21 cellular contexts compared by ENCODE assay signal in genomic region chr6:103079867-103080266, GRCh38.
DNase-seq lines count a peak whose midpoint lies in the region; ATAC-seq and TF ChIP-seq lines count a peak whose summit lies in the region.
"Had no signal": no experiment of that assay in that cellular context is flagged by ENCODE, and none has a peak within 500 bp of the region (broad histone marks: within the 10 kb centered on the region; RNA-seq: fewer than 3 reads in every experiment).

No MANE protein-coding gene starts in this region.

- no peak overlapping the region for H3K27ac Mint-ChIP-seq in neural progenitor cell
- H3K27ac Mint-ChIP-seq: activated B cell treated with CpG ODN at 0.5 μM for 24 hours; B cell; nephron progenitor cell; stimulated activated naive B cell treated with anti-CD40 and anti-IgM and Interleukin-4, amounts not matched to agents 10 μg/mL and 1 μg/mL and 100 μg/mL, for 72 hours had no signal

- DNase-seq in RPMI8226 = peak; percentile 49
- no peak for DNase-seq in neural progenitor cell (ENCODE audit: low spot score)
- no peak for DNase-seq in foreskin melanocyte
- DNase-seq: activated B cell treated with CpG ODN at 0.5 μM for 24 hours; activated CD8-positive, alpha-beta memory T cell treated with anti-CD3 and anti-CD28 coated beads for 24 hours; GDM1; IMR-90; islet precursor cell; mesenchymal stem cell; NCI-H1092; nephron progenitor cell; psoas muscle; stimulated activated naive B cell treated with anti-CD40 and anti-IgM and Interleukin-4, amounts not matched to agents 10 μg/mL and 1 μg/mL and 100 μg/mL, for 72 hours; tibial artery had no signal

- no peaks in the 10 kb centered on the region for H3K9me3 Mint-ChIP-seq in neural progenitor cell
- H3K9me3 Mint-ChIP-seq: activated B cell treated with CpG ODN at 0.5 μM for 24 hours, nephron progenitor cell had no signal

- H4K20me1 ChIP-seq in neural progenitor cell (ENCODE audit: low read depth) = no peaks in the 10 kb centered on the region

- peaks cover 2% of the 10 kb centered on the region for H3K27me3 Mint-ChIP-seq in neural progenitor cell (ENCODE audit: insufficient read depth, low read depth)
- H3K27me3 Mint-ChIP-seq: activated B cell treated with CpG ODN at 0.5 μM for 24 hours; B cell; stimulated activated naive B cell treated with anti-CD40 and anti-IgM and Interleukin-4, amounts not matched to agents 10 μg/mL and 1 μg/mL and 100 μg/mL, for 72 hours had no signal

- H3K36me3 ChIP-seq in neural progenitor cell = no peaks in the 10 kb centered on the region
- H3K36me3 ChIP-seq: esophagus muscularis mucosa, tibial artery had no signal

- no peaks in the 10 kb centered on the region for H3K9me3 ChIP-seq in neural progenitor cell (ENCODE audit: low read depth)
- H3K9me3 ChIP-seq: esophagus muscularis mucosa, psoas muscle, tibial artery had no signal

- H3K27ac ChIP-seq in neural progenitor cell = no peak overlapping the region
- H3K27ac ChIP-seq: esophagus muscularis mucosa, psoas muscle, tibial artery had no signal

- no peaks in the 10 kb centered on the region for H3K27me3 ChIP-seq in neural progenitor cell
- H3K27me3 ChIP-seq: esophagus muscularis mucosa, tibial artery had no signal

- H3K4me3 ChIP-seq in neural progenitor cell = no peak overlapping the region
- H3K4me3 ChIP-seq: esophagus muscularis mucosa, psoas muscle, tibial artery had no signal

- no peaks in the 10 kb centered on the region for H3K79me2 ChIP-seq in neural progenitor cell (ENCODE audit: low read depth)

- no peak overlapping the region for H3K4me3 Mint-ChIP-seq in neural progenitor cell
- H3K4me3 Mint-ChIP-seq: activated B cell treated with CpG ODN at 0.5 μM for 24 hours; B cell; nephron progenitor cell; stimulated activated naive B cell treated with anti-CD40 and anti-IgM and Interleukin-4, amounts not matched to agents 10 μg/mL and 1 μg/mL and 100 μg/mL, for 72 hours had no signal

- no peaks in the 10 kb centered on the region for H3K4me1 ChIP-seq in neural progenitor cell
- H3K4me1 ChIP-seq: esophagus muscularis mucosa, psoas muscle, tibial artery had no signal

- no peak overlapping the region for H3K9ac ChIP-seq in neural progenitor cell

- H3K4me2 ChIP-seq in neural progenitor cell = no peak overlapping the region

- no peaks in the 10 kb centered on the region for H3K36me3 Mint-ChIP-seq in neural progenitor cell
- H3K36me3 Mint-ChIP-seq: stimulated activated naive B cell treated with anti-CD40 and anti-IgM and Interleukin-4, amounts not matched to agents 10 μg/mL and 1 μg/mL and 100 μg/mL, for 72 hours had no signal

- ATAC-seq in GM18909 (IDR thresholded peaks at IDR 0.05; ENCODE audit: poor library complexity, unreplicated experiment) = peak; percentile 94
- ATAC-seq in HG02623 (IDR thresholded peaks at IDR 0.05; ENCODE audit: unreplicated experiment) = peak; percentile 67
- ATAC-seq in HG03354 (IDR thresholded peaks at IDR 0.05; ENCODE audit: poor library complexity, severe bottlenecking, unreplicated experiment) = peak; percentile 72
- no peak for ATAC-seq in HG03095 (IDR thresholded peaks at IDR 0.05; ENCODE audit: unreplicated experiment)
- ATAC-seq: HCT116, psoas muscle had no signal

- H2AFZ ChIP-seq in neural progenitor cell (replicated peaks) = no peak overlapping the region

- no peak for TF ChIP-seq CTCF in neural progenitor cell (IDR thresholded peaks at IDR 0.05)

- no peaks in the 10 kb centered on the region for H3F3A ChIP-seq in neural progenitor cell (ENCODE audit: low read depth)

- no peaks in the 10 kb centered on the region for H3K4me1 Mint-ChIP-seq in neural progenitor cell
- H3K4me1 Mint-ChIP-seq: activated B cell treated with CpG ODN at 0.5 μM for 24 hours; B cell; nephron progenitor cell; stimulated activated naive B cell treated with anti-CD40 and anti-IgM and Interleukin-4, amounts not matched to agents 10 μg/mL and 1 μg/mL and 100 μg/mL, for 72 hours had no signal
